1 cellular context compared by ENCODE assay signal in genomic region chrX:16479206-16479869, GRCh38.
TF ChIP-seq lines count a peak whose summit lies in the region.

No MANE protein-coding gene starts in this region.

TF ChIP-seq in GM12891, 5 proteins besides CTCF, POLR2A, EP300 and RAD21 (continued from another document):
- TF ChIP-seq TAF1 (IDR thresholded peaks at IDR 0.05; ENCODE audit: low read depth, low read length) (no peak), SPI1 (IDR thresholded peaks at IDR 0.05; ENCODE audit: low read depth, low read length) (no peak), POU2F2 (IDR thresholded peaks at IDR 0.05; ENCODE audit: low read depth, low read length) (no peak)
TF ChIP-seq in GM12891: peak in this region for 0.
